8 cellular contexts compared by ENCODE assay signal in the genomic region with DNA sequence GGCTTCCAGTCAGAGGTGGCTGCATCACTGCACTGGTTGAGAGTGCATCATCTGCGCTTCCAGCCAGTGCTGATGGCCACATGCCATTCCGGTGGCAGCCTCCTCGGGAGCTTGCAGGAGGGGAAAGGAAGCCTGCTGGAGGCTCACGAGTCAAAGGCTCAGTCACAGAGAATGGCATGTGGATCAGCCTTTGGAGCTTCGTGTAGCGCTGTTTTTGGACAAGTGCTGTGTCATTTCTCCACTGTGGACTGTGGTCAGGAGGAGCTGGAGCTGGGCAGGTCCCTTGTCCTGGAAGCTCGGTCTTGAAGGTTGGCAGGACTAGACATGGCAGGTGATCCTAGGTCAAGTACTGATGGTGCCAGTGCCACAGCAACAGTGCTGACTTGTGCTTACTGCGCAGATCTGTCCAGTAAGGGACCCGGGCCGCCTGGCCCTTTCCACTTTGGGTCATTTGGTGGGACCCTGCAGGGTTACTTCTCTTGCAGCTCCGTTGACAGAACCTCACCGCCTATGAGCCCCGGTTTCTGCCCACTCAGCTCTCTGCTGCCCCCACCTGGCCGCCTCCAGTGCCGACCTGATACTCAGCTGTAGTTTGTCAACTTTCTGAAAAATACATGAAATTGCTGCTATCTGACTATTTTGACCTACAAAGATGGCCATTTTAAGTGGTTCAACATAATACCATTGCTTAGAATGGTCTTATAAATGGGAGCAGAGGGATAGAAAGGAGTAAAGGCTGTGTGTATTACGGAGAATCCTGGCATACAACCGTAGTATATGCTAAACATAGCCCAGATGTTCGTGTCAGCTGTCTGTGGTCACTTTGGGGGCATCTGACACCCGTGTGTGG. TPM values are rescaled to one million over a fixed set of nuclear protein-coding genes. Genes with fewer than 3 reads are reported as not detected.
A peak's percentile ranks its signal among the peaks of the same experiment; 100 is the strongest.
DNase-seq lines count a peak whose midpoint lies in the region; ATAC-seq and TF ChIP-seq lines count a peak whose summit lies in the region.

No MANE protein-coding gene starts in this region.

- TF ChIP-seq CTCF in breast epithelium (IDR thresholded peaks at IDR 0.05), result peak; percentile 63 to 86 (median 79)

- H3K9me3 ChIP-seq in breast epithelium, result no peaks in the 10 kb centered on the region

- H3K4me1 ChIP-seq in breast epithelium, result no peaks in the 10 kb centered on the region

- no peak for ATAC-seq in HG02642 (IDR thresholded peaks at IDR 0.05; ENCODE audit: poor library complexity, unreplicated experiment)

- H3K27ac ChIP-seq in breast epithelium, result no peak overlapping the region

- peak; percentile 14 to 24 for DNase-seq in SHP77 (lab: John Stamatoyannopoulos, UW)
- DNase-seq in SHP77 treated with DMSO at 0.1 percent for 48 hours (lab: John Stamatoyannopoulos, UW), result no peak
- peak; percentile 27 for DNase-seq in NCI-H1105 (lab: John Stamatoyannopoulos, UW)
- DNase-seq in activated CD4-positive, CD25-positive, alpha-beta regulatory T cell (lab: John Stamatoyannopoulos, UW), result peak; percentile 48 to 71 (median 55)
- DNase-seq in breast epithelium (ENCODE audit: low spot score in 2 of 2), result peak; percentile 53 to 80
- DNase-seq in islet precursor cell, result peak; percentile 80
- peak; percentile 86 for DNase-seq in stimulated activated CD4-positive, alpha-beta T cell treated with anti-CD3 and anti-CD28 coated beads, Interleukin-15, amount 100 ng/mL, for 24 hours

- H3K4me3 ChIP-seq in breast epithelium, result no peak overlapping the region

- intact Hi-C loops in breast epithelium (cut with DNase I; ENCODE audit: low total_unique reads), result no loop called here

- no peaks in the 10 kb centered on the region for H3K27me3 ChIP-seq in breast epithelium

- no peaks in the 10 kb centered on the region for H3K36me3 ChIP-seq in breast epithelium

- TF ChIP-seq POLR2A in breast epithelium (IDR thresholded peaks at IDR 0.05), result no peak

RNA-seq across cellular contexts. Expression of gene TRPM1, which starts 27.6 kb away (rescaled TPM):
- not detected for total RNA-seq in breast epithelium
